Comparison of ENCODE assay signal across 3 cellular contexts in the genomic region with DNA sequence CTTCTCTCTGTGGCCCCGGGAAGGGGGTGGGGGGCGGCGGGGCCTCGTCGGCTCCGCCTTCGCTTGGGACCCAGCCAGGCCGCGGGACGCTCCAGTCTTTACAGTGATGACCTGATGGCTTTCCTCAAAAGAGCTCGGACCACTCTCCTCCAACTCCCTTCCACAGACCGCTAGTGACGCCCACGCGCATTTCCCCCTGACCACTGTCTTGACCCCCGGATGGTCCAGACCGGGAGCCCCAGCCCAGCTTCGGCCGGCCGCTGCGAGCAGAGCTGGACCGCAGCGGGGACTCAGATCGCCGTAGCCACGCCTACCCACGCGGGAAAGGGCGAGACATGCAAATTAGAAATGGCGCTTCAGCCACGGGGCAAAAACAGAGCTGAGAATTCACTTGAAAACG.
TF ChIP-seq lines count a peak whose summit lies in the region.

No MANE protein-coding gene starts in this region.

TF ChIP-seq in HepG2, 621 proteins besides CTCF, POLR2A, EP300 and RAD21 (continued from another document and continues in another):
- TF ChIP-seq, protein P1, sequence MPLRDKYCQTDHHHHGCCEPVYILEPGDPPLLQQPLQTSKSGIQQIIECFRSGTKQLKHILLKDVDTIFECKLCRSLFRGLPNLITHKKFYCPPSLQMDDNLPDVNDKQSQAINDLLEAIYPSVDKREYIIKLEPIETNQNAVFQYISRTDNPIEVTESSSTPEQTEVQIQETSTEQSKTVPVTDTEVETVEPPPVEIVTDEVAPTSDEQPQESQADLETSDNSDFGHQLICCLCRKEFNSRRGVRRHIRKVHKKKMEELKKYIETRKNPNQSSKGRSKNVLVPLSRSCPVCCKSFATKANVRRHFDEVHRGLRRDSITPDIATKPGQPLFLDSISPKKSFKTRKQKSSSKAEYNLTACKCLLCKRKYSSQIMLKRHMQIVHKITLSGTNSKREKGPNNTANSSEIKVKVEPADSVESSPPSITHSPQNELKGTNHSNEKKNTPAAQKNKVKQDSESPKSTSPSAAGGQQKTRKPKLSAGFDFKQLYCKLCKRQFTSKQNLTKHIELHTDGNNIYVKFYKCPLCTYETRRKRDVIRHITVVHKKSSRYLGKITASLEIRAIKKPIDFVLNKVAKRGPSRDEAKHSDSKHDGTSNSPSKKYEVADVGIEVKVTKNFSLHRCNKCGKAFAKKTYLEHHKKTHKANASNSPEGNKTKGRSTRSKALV (CRISPR knock-in tag; IDR thresholded peaks at IDR 0.05) = no peak
- TF ChIP-seq, protein P2, sequence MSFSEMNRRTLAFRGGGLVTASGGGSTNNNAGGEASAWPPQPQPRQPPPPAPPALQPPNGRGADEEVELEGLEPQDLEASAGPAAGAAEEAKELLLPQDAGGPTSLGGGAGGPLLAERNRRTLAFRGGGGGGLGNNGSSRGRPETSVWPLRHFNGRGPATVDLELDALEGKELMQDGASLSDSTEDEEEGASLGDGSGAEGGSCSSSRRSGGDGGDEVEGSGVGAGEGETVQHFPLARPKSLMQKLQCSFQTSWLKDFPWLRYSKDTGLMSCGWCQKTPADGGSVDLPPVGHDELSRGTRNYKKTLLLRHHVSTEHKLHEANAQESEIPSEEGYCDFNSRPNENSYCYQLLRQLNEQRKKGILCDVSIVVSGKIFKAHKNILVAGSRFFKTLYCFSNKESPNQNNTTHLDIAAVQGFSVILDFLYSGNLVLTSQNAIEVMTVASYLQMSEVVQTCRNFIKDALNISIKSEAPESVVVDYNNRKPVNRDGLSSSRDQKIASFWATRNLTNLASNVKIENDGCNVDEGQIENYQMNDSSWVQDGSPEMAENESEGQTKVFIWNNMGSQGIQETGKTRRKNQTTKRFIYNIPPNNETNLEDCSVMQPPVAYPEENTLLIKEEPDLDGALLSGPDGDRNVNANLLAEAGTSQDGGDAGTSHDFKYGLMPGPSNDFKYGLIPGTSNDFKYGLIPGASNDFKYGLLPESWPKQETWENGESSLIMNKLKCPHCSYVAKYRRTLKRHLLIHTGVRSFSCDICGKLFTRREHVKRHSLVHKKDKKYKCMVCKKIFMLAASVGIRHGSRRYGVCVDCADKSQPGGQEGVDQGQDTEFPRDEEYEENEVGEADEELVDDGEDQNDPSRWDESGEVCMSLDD (CRISPR knock-in tag; IDR thresholded peaks at IDR 0.05; ENCODE audit: borderline replicate concordance) = no peak
- TF ChIP-seq ZFY (CRISPR knock-in tag; IDR thresholded peaks at IDR 0.05) = no peak
- TF ChIP-seq ZNF550 (CRISPR knock-in tag; IDR thresholded peaks at IDR 0.05; ENCODE audit: borderline replicate concordance) = no peak
- TF ChIP-seq NFE2L2 (IDR thresholded peaks at IDR 0.05; ENCODE audit: low read length) = no peak
- no peak for TF ChIP-seq ZNF720 (CRISPR knock-in tag; IDR thresholded peaks at IDR 0.05)
- no peak for TF ChIP-seq HNRNPL (IDR thresholded peaks at IDR 0.05; ENCODE audit: low read depth, low read length)
- no peak for TF ChIP-seq ZNF572 (CRISPR knock-in tag; IDR thresholded peaks at IDR 0.05)
- TF ChIP-seq SNRNP70 (IDR thresholded peaks at IDR 0.05; ENCODE audit: low read depth, low read length) = no peak
- TF ChIP-seq ATAD3A (CRISPR knock-in tag; IDR thresholded peaks at IDR 0.05) = no peak
- peak; percentile 91 for TF ChIP-seq AGO2 (optimal IDR thresholded peaks at IDR 0.05; ENCODE audit: low read depth, low read length)
- TF ChIP-seq HOMEZ (CRISPR knock-in tag; IDR thresholded peaks at IDR 0.05; ENCODE audit: low read depth) = no peak
- TF ChIP-seq ASH2L (IDR thresholded peaks at IDR 0.05; ENCODE audit: insufficient read length, low read depth, low read length) = no peak

TF ChIP-seq in PFSK-1, 5 proteins besides CTCF, POLR2A, EP300 and RAD21 (continued from another document):
- no peak for TF ChIP-seq TAF1 (IDR thresholded peaks at IDR 0.05; ENCODE audit: borderline replicate concordance, insufficient read depth, low read length)
TF ChIP-seq in PFSK-1: peak in this region for 1.

TF ChIP-seq in endothelial cell of umbilical vein, 7 proteins besides CTCF, POLR2A, EP300 and RAD21 (continued from another document):
- TF ChIP-seq POLR2AphosphoS5 (IDR thresholded peaks at IDR 0.05; ENCODE audit: insufficient read depth, low read depth, low read length) = no peak
- TF ChIP-seq, protein P3, sequence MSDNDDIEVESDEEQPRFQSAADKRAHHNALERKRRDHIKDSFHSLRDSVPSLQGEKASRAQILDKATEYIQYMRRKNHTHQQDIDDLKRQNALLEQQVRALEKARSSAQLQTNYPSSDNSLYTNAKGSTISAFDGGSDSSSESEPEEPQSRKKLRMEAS (IDR thresholded peaks at IDR 0.05; ENCODE audit: insufficient read depth, insufficient read length) = no peak
- no peak for TF ChIP-seq MYC (IDR thresholded peaks at IDR 0.05; ENCODE audit: low read depth, low read length)
- no peak for TF ChIP-seq GATA2 (IDR thresholded peaks at IDR 0.05; ENCODE audit: insufficient read depth, insufficient read length, low read depth, low read length)
- no peak for TF ChIP-seq JUN (IDR thresholded peaks at IDR 0.05; ENCODE audit: borderline replicate concordance, insufficient read depth, insufficient read length, low read depth)
- TF ChIP-seq EZH2 (IDR thresholded peaks at IDR 0.05; ENCODE audit: borderline replicate concordance, low read depth, low read length, severe bottlenecking) = no peak
